Comparison of ENCODE assay signal across 10 cellular contexts in the genomic region with DNA sequence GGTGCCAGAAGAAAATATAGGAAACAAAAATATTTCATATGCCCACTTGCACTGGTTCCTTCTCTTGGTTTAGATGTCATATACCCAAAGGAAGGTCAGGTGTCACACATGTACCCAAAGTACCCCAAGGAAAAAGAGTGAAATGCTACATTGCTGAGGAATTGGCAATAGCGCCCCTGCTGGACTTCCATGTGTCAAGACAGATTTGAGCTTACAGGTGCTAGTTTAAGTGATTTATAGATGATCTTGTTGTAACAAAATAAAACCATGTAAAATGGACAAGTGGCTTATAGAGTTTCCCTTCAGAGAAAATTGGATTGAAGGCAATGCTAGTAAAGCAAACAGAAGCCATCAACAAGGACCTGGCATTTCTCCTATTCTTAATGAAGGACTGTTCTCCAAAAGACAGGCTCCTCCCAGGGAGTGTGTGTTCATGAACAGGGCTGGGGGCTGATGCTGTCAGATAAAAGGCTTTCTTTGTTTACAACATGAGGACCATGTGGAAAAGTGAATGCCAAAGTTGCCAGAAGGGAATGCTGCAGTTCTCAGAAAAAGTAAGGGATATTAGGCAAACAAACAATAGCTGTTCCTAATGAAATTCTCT.
A peak's percentile ranks its signal among the peaks of the same experiment; 100 is the strongest.
DNase-seq lines count a peak whose midpoint lies in the region; ATAC-seq and TF ChIP-seq lines count a peak whose summit lies in the region.
"Had no signal": no experiment of that assay in that cellular context is flagged by ENCODE, and none has a peak within 500 bp of the region (broad histone marks: within the 10 kb centered on the region; RNA-seq: fewer than 3 reads in every experiment).

No MANE protein-coding gene starts in this region.

- H3K4me3 Mint-ChIP-seq in endodermal cell (no peak overlapping the region), progenitor cell of endocrine pancreas (ENCODE audit: low read depth) (no peak overlapping the region)
- H3K4me3 Mint-ChIP-seq: natural killer cell had no signal

- no peaks in the 10 kb centered on the region for H3K27me3 ChIP-seq in endodermal cell (ENCODE audit: control insufficient read depth, insufficient read depth, low read length, poor library complexity, severe bottlenecking)

- no peaks in the 10 kb centered on the region for H3K9me3 ChIP-seq in endodermal cell (ENCODE audit: control insufficient read depth, low read length)
- H3K9me3 ChIP-seq: MG63 had no signal

- H3K9me3 Mint-ChIP-seq in endodermal cell (no peaks in the 10 kb centered on the region), progenitor cell of endocrine pancreas (ENCODE audit: low read depth) (peaks cover 3% of the 10 kb centered on the region)

- no peaks in the 10 kb centered on the region for H3K4me1 ChIP-seq in endodermal cell (ENCODE audit: control insufficient read depth, insufficient read depth, low read length)

- H3K9ac ChIP-seq in endodermal cell (ENCODE audit: extremely low read depth, low read length, poor library complexity, severe bottlenecking): no peak overlapping the region

- H3K4me1 Mint-ChIP-seq in endodermal cell (no peaks in the 10 kb centered on the region), progenitor cell of endocrine pancreas (ENCODE audit: low read depth) (peaks cover 4% of the 10 kb centered on the region)
- H3K4me1 Mint-ChIP-seq: natural killer cell had no signal

- no peak for ATAC-seq in Right ventricle myocardium inferior
- ATAC-seq in HG03354 (IDR thresholded peaks at IDR 0.05; ENCODE audit: poor library complexity, severe bottlenecking, unreplicated experiment): no peak
- ATAC-seq: natural killer cell had no signal

- no peak overlapping the region for H3K4me3 ChIP-seq in endodermal cell (ENCODE audit: low read length)
- H3K4me3 ChIP-seq: MG63 had no signal

- WGBS in endodermal cell (ENCODE audit: insufficient coverage in 1 of 2, insufficient read length in 1 of 2), 2 experiments: 5 to 33% methylated on average over 1 of the region's 1 CpG

- DNase-seq in NCI-H1092 treated with DMSO at 0.1 percent for 48 hours (lab: John Stamatoyannopoulos, UW) (peak; percentile 36), NCI-H1092 (lab: John Stamatoyannopoulos, UW) (no peak), NCI-H2029 treated with DMSO at 0.1 percent for 48 hours (lab: John Stamatoyannopoulos, UW) (peak; percentile 44), endodermal cell (peak; percentile 76), progenitor cell of endocrine pancreas (ENCODE audit: low spot score, unreplicated experiment) (no peak), superior temporal gyrus (ENCODE audit: extremely low spot score) (no peak), Right ventricle myocardium inferior (ENCODE audit: missing footprints) (no peak)
- DNase-seq: MG63, natural killer cell had no signal

- H3K27me3 Mint-ChIP-seq in endodermal cell (ENCODE audit: insufficient read depth) (peaks cover 9% of the 10 kb centered on the region), progenitor cell of endocrine pancreas (peaks cover 6% of the 10 kb centered on the region)

- no peaks in the 10 kb centered on the region for H3K36me3 Mint-ChIP-seq in endodermal cell (ENCODE audit: low read depth)
- H3K36me3 Mint-ChIP-seq in progenitor cell of endocrine pancreas (ENCODE audit: insufficient read depth): no peaks in the 10 kb centered on the region
- H3K36me3 Mint-ChIP-seq: natural killer cell had no signal

- no peak overlapping the region for H3K27ac ChIP-seq in endodermal cell (ENCODE audit: low read depth, low read length)

- H3K27ac Mint-ChIP-seq in endodermal cell (no peak overlapping the region), progenitor cell of endocrine pancreas (no peak overlapping the region)
- H3K27ac Mint-ChIP-seq: natural killer cell had no signal

- TF ChIP-seq CTCF in endodermal cell (conservative IDR thresholded peaks at IDR 0.05) (peak; percentile 89), progenitor cell of endocrine pancreas (IDR thresholded peaks at IDR 0.05; ENCODE audit: unreplicated experiment) (peak; percentile 70)

- intact Hi-C loops in Right ventricle myocardium inferior (cut with DNase I): no loop called here

- H3K36me3 ChIP-seq in endodermal cell (ENCODE audit: control insufficient read depth, insufficient read depth, low read length): no peaks in the 10 kb centered on the region
- H3K36me3 ChIP-seq: MG63 had no signal

Comparison
In these comparisons a context has a peak if more than half of its experiments do, and no peak if none do; other contexts are left out.
1. DNase-seq: peak in NCI-H1092 treated with DMSO at 0.1 percent for 48 hours (single experiment), NCI-H2029 treated with DMSO at 0.1 percent for 48 hours (single experiment) and endodermal cell (single experiment); none in NCI-H1092 (single experiment), progenitor cell of endocrine pancreas (single experiment), superior temporal gyrus (single experiment) and Right ventricle myocardium inferior (single experiment).